15 cellular contexts compared by ENCODE assay signal in genomic region chr4:48904541-48905142, GRCh38. TPM values are rescaled to one million over a fixed set of nuclear protein-coding genes. Genes with fewer than 3 reads are reported as not detected.
DNase-seq lines count a peak whose midpoint lies in the region; ATAC-seq lines count a peak whose summit lies in the region.
"Had no signal": no experiment of that assay in that cellular context is flagged by ENCODE, and none has a peak within 500 bp of the region (broad histone marks: within the 10 kb centered on the region; RNA-seq: fewer than 3 reads in every experiment).

No MANE protein-coding gene starts in this region.

- H3K27ac Mint-ChIP-seq in activated T-cell treated with anti-CD3 and anti-CD28 coated beads, Interleukin-2, amount 50 U/mL, for 72 hours: no peak overlapping the region
- H3K27ac Mint-ChIP-seq in activated CD4-positive, alpha-beta memory T cell treated with anti-CD3 and anti-CD28 coated beads, Interleukin-2, amount 10 ng/mL, durations not matched to agents 7 days and 5 days: no peak overlapping the region
- H3K27ac Mint-ChIP-seq in stimulated activated memory B cell treated with anti-CD40 and anti-IgM and Interleukin-4, amounts not matched to agents 10 μg/mL and 1 μg/mL and 100 μg/mL, for 72 hours: peak overlapping the region; percentile 93

- peaks cover 6% of the 10 kb centered on the region for H3K4me1 ChIP-seq in iPS-18a (ENCODE audit: control insufficient read depth, low read depth, low read length)

- POLR2A ChIA-PET in activated CD4-positive, alpha-beta memory T cell treated with anti-CD3 and anti-CD28 coated beads, Interleukin-2, amount 10 ng/mL, durations not matched to agents 7 days and 5 days (lab: Charles Lee): interaction anchor here (2.2 kb wide), 1 partner anchor 73 kb away, joined by 8 read pairs; the partner anchor contains the start of gene OCIAD1

- H3K27ac ChIP-seq in iPS-18a (ENCODE audit: low read length) (no peak overlapping the region), substantia nigra (ENCODE audit: low read depth, low read length, poor library complexity, severe bottlenecking) (no peak overlapping the region)
- H3K27ac ChIP-seq: adrenal gland, heart left ventricle, tibial artery had no signal

- DNase-seq in activated T-cell treated with anti-CD3 and anti-CD28 coated beads, Interleukin-2, amount 50 U/mL, for 72 hours: no peak
- DNase-seq in activated T-cell treated with anti-CD3 and anti-CD28 coated beads for 4 hours (no peak), substantia nigra (lab: John Stamatoyannopoulos, UW) (no peak), NCI-H2081 (lab: John Stamatoyannopoulos, UW) (no peak)
- DNase-seq in activated CD4-positive, alpha-beta memory T cell treated with anti-CD3 and anti-CD28 coated beads, Interleukin-2, amount 10 ng/mL, durations not matched to agents 7 days and 5 days: no peak
- DNase-seq: activated CD4-positive, CD25-positive, alpha-beta regulatory T cell; adrenal gland; effector CD4-positive, alpha-beta T cell; heart left ventricle; RPMI8226; tibial artery had no signal

- no peaks in the 10 kb centered on the region for H3K9me3 Mint-ChIP-seq in activated T-cell treated with anti-CD3 and anti-CD28 coated beads, Interleukin-2, amount 50 U/mL, for 72 hours
- no peaks in the 10 kb centered on the region for H3K9me3 Mint-ChIP-seq in activated CD4-positive, alpha-beta memory T cell treated with anti-CD3 and anti-CD28 coated beads, Interleukin-2, amount 10 ng/mL, durations not matched to agents 7 days and 5 days
- H3K9me3 Mint-ChIP-seq in stimulated activated memory B cell treated with anti-CD40 and anti-IgM and Interleukin-4, amounts not matched to agents 10 μg/mL and 1 μg/mL and 100 μg/mL, for 72 hours: no peaks in the 10 kb centered on the region

- H3K4me1 Mint-ChIP-seq in activated T-cell treated with anti-CD3 and anti-CD28 coated beads, Interleukin-2, amount 50 U/mL, for 72 hours (ENCODE audit: low read depth): peaks cover 72% of the 10 kb centered on the region
- peaks cover 42% of the 10 kb centered on the region for H3K4me1 Mint-ChIP-seq in activated CD4-positive, alpha-beta memory T cell treated with anti-CD3 and anti-CD28 coated beads, Interleukin-2, amount 10 ng/mL, durations not matched to agents 7 days and 5 days
- peaks cover 37% of the 10 kb centered on the region for H3K4me1 Mint-ChIP-seq in stimulated activated memory B cell treated with anti-CD40 and anti-IgM and Interleukin-4, amounts not matched to agents 10 μg/mL and 1 μg/mL and 100 μg/mL, for 72 hours

- no peaks in the 10 kb centered on the region for H3K9me3 ChIP-seq in iPS-18a (ENCODE audit: control insufficient read depth, low read depth, low read length)
- H3K9me3 ChIP-seq: adrenal gland, heart left ventricle, tibial artery had no signal

- H3K27me3 ChIP-seq in iPS-18a (ENCODE audit: control insufficient read depth, insufficient read depth, low read length): no peaks in the 10 kb centered on the region
- H3K27me3 ChIP-seq: adrenal gland, heart left ventricle, tibial artery had no signal

- H3K36me3 Mint-ChIP-seq in activated T-cell treated with anti-CD3 and anti-CD28 coated beads, Interleukin-2, amount 50 U/mL, for 72 hours (ENCODE audit: insufficient read depth in 2 of 2): peaks cover 7 to 11% of the 10 kb centered on the region in 2 donors
- H3K36me3 Mint-ChIP-seq in activated CD4-positive, alpha-beta memory T cell treated with anti-CD3 and anti-CD28 coated beads, Interleukin-2, amount 10 ng/mL, durations not matched to agents 7 days and 5 days (ENCODE audit: low read depth): peaks cover 37% of the 10 kb centered on the region
- peaks cover 31% of the 10 kb centered on the region for H3K36me3 Mint-ChIP-seq in stimulated activated memory B cell treated with anti-CD40 and anti-IgM and Interleukin-4, amounts not matched to agents 10 μg/mL and 1 μg/mL and 100 μg/mL, for 72 hours

- H3K4me3 Mint-ChIP-seq in activated T-cell treated with anti-CD3 and anti-CD28 coated beads, Interleukin-2, amount 50 U/mL, for 72 hours: peak overlapping the region; percentile 38 to 96
- peak overlapping the region; percentile 88 for H3K4me3 Mint-ChIP-seq in activated CD4-positive, alpha-beta memory T cell treated with anti-CD3 and anti-CD28 coated beads, Interleukin-2, amount 10 ng/mL, durations not matched to agents 7 days and 5 days
- peak overlapping the region; percentile 11 for H3K4me3 Mint-ChIP-seq in stimulated activated memory B cell treated with anti-CD40 and anti-IgM and Interleukin-4, amounts not matched to agents 10 μg/mL and 1 μg/mL and 100 μg/mL, for 72 hours

- CTCF ChIA-PET in activated CD4-positive, alpha-beta memory T cell treated with anti-CD3 and anti-CD28 coated beads, Interleukin-2, amount 10 ng/mL, durations not matched to agents 7 days and 5 days (lab: Charles Lee): no interaction called here

- peak overlapping the region; percentile 80 for H3K4me3 ChIP-seq in iPS-18a (ENCODE audit: low read length)
- H3K4me3 ChIP-seq: heart left ventricle, lung, tibial artery had no signal

- H3K27me3 Mint-ChIP-seq in activated T-cell treated with anti-CD3 and anti-CD28 coated beads, Interleukin-2, amount 50 U/mL, for 72 hours (ENCODE audit: low read depth): no peaks in the 10 kb centered on the region
- no peaks in the 10 kb centered on the region for H3K27me3 Mint-ChIP-seq in activated CD4-positive, alpha-beta memory T cell treated with anti-CD3 and anti-CD28 coated beads, Interleukin-2, amount 10 ng/mL, durations not matched to agents 7 days and 5 days
- no peaks in the 10 kb centered on the region for H3K27me3 Mint-ChIP-seq in stimulated activated memory B cell treated with anti-CD40 and anti-IgM and Interleukin-4, amounts not matched to agents 10 μg/mL and 1 μg/mL and 100 μg/mL, for 72 hours

- ATAC-seq in activated T-cell treated with anti-CD3 and anti-CD28 coated beads, Interleukin-2, amount 50 U/mL, for 72 hours (replicated peaks in 1 of 2): no peak
- ATAC-seq in stimulated activated memory B cell treated with anti-CD40 and anti-IgM and Interleukin-4, amounts not matched to agents 10 μg/mL and 1 μg/mL and 100 μg/mL, for 72 hours: no peak
- ATAC-seq in GM18517 (IDR thresholded peaks at IDR 0.05; ENCODE audit: unreplicated experiment): no peak
- ATAC-seq: heart left ventricle had no signal

- no peak overlapping the region for H3K9ac ChIP-seq in iPS-18a (ENCODE audit: low read length)

- H3K36me3 ChIP-seq in iPS-18a (ENCODE audit: control insufficient read depth, low read depth, low read length): peaks cover 28% of the 10 kb centered on the region
- H3K36me3 ChIP-seq: adrenal gland had no signal

RNA-seq across cellular contexts. Expression of gene OCIAD2, which starts 1.9 kb away (rescaled TPM):
- 10 to 100 TPM; 71.1 to 86.2 TPM for total RNA-seq in activated T-cell treated with anti-CD3 and anti-CD28 coated beads, Interleukin-2, amount 50 U/mL, for 72 hours
- total RNA-seq in activated CD4-positive, alpha-beta memory T cell treated with anti-CD3 and anti-CD28 coated beads, Interleukin-2, amount 10 ng/mL, durations not matched to agents 7 days and 5 days: 10 to 100 TPM; 89.1 to 94.5 TPM

Comparison
In these comparisons a context has a peak if more than half of its experiments do, and no peak if none do; other contexts are left out.
1. H3K4me3 Mint-ChIP-seq: peak in every context shown above with its lines; median percentile 88 in activated CD4-positive, alpha-beta memory T cell treated with anti-CD3 and anti-CD28 coated beads, Interleukin-2, amount 10 ng/mL, durations not matched to agents 7 days and 5 days; 67 in activated T-cell treated with anti-CD3 and anti-CD28 coated beads, Interleukin-2, amount 50 U/mL, for 72 hours; 11 in stimulated activated memory B cell treated with anti-CD40 and anti-IgM and Interleukin-4, amounts not matched to agents 10 μg/mL and 1 μg/mL and 100 μg/mL, for 72 hours.